ENCODE assay signal across 8 cellular contexts in the genomic region with DNA sequence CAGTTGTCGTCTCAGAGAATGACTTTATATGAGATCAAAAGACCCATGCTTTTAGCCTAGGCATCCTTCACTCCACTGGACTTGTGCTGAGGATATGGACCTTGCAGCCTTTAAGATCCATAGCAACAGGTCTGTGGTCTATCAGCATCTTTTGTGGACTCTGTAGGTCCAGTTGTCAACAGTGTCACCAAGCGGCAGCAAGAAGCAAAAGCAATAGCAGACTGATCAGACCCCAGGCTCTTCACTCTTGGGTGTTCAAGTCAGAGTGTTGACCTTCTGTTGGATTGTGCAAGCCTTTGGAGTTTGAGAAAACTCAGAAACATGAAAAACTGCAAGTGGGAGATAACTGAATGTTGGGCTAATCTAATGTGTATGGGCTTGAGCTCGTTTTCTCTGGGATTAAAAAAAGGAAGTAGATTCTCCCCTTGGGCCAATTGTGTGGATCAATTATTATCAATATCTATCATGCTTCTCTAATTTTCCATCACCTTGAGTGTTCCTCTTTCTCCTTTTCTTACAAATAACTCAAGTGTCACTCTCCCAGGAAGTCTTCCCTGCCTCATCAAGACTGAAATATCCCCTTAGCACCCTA.
DNase-seq lines count a peak whose midpoint lies in the region; ATAC-seq and TF ChIP-seq lines count a peak whose summit lies in the region.

No MANE protein-coding gene starts in this region.

- TF ChIP-seq CTCF in GM13976 (IDR thresholded peaks at IDR 0.05; ENCODE audit: borderline replicate concordance, control extremely low read depth, extremely low read depth, insufficient read depth, missing control alignments) (peak; percentile 43), WI38 (IDR thresholded peaks at IDR 0.05; ENCODE audit: low read depth, low read length) (0 out of 2 replicates have a peak, but pooled peaks have one; percentile 20), lung (IDR thresholded peaks at IDR 0.05; ENCODE audit: control extremely low read depth, extremely low read depth) (no peak)

- peak; percentile 24 for DNase-seq in GM13976 (ENCODE audit: low spot score)
- DNase-seq in lung (ENCODE audit: low spot score): no peak
- DNase-seq in hepatic stellate cell (ENCODE audit: low spot score): no peak
- no peak for DNase-seq in NCI-H2171 treated with DMSO at 0.1 percent for 48 hours (lab: John Stamatoyannopoulos, UW)
- no peak for DNase-seq in stimulated activated CD4-positive, alpha-beta T cell treated with anti-CD3 and anti-CD28 coated beads, Interleukin-15, amount 100 ng/mL, for 24 hours
- no peak for DNase-seq in CD8-positive, alpha-beta memory T cell

- H3K27me3 ChIP-seq in lung (ENCODE audit: control insufficient read depth, insufficient read depth): no peaks in the 10 kb centered on the region
- no peaks in the 10 kb centered on the region for H3K27me3 ChIP-seq in CD8-positive, alpha-beta memory T cell (ENCODE audit: insufficient read depth, low read length, poor library complexity, severe bottlenecking)

- peaks cover 9 to 38% (median 19%) of the 10 kb centered on the region in 5 donors for H3K9me3 Mint-ChIP-seq in CD8-positive, alpha-beta memory T cell

- H3K27me3 Mint-ChIP-seq in CD8-positive, alpha-beta memory T cell: peaks cover 0 to 1% of the 10 kb centered on the region in 2 donors

- H3K4me3 ChIP-seq in WI38 (ENCODE audit: low read depth, low read length) (no peak overlapping the region), lung (no peak overlapping the region)
- H3K4me3 ChIP-seq in CD8-positive, alpha-beta memory T cell (ENCODE audit: low read length): no peak overlapping the region

- ATAC-seq in HG02798 (IDR thresholded peaks at IDR 0.05; ENCODE audit: poor library complexity, unreplicated experiment) (peak; percentile 81), lung (ENCODE audit: insufficient read depth, low FRiP score) (peak; percentile 37)

- no peaks in the 10 kb centered on the region for H3K4me1 ChIP-seq in lung (ENCODE audit: control insufficient read depth in 2 of 2, insufficient read depth in 2 of 2, low read length in 2 of 2)
- no peaks in the 10 kb centered on the region for H3K4me1 ChIP-seq in CD8-positive, alpha-beta memory T cell (ENCODE audit: insufficient read depth, low read length)

- 70 to 72% methylated on average over 3 of the region's 3 CpGs for WGBS in lung, 2 donors

- no peaks in the 10 kb centered on the region for H3K36me3 ChIP-seq in lung (ENCODE audit: control insufficient read depth in 2 of 2, insufficient read depth in 2 of 2, low read length in 2 of 2)
- H3K36me3 ChIP-seq in CD8-positive, alpha-beta memory T cell (ENCODE audit: insufficient read depth, low read length): no peaks in the 10 kb centered on the region

- H3K9me3 ChIP-seq in lung (ENCODE audit: control insufficient read depth in 2 of 2, insufficient read depth in 1 of 2, low read length in 1 of 2): no peaks in the 10 kb centered on the region
- no peaks in the 10 kb centered on the region for H3K9me3 ChIP-seq in CD8-positive, alpha-beta memory T cell (ENCODE audit: low read length)

- H3K4me1 Mint-ChIP-seq in CD8-positive, alpha-beta memory T cell: no peaks in the 10 kb centered on the region

- no peak overlapping the region for H3K4me3 Mint-ChIP-seq in CD8-positive, alpha-beta memory T cell

- in situ Hi-C loops in GM13976 (cut with MboI; ENCODE audit: low sequenced_read_pairs, unreplicated experiment): no loop called here

- H3K36me3 Mint-ChIP-seq in CD8-positive, alpha-beta memory T cell: peaks cover 0 to 13% (median 0%) of the 10 kb centered on the region in 3 donors

- H3K27ac ChIP-seq in lung (ENCODE audit: low read depth in 1 of 2, low read length in 1 of 2): no peak overlapping the region
- no peak overlapping the region for H3K27ac ChIP-seq in CD8-positive, alpha-beta memory T cell (ENCODE audit: low read depth, low read length)

- POLR2A ChIA-PET in CD8-positive, alpha-beta memory T cell (lab: Charles Lee): no interaction called here

- CTCF ChIA-PET in CD8-positive, alpha-beta memory T cell (lab: Charles Lee): no interaction called here

- no peak overlapping the region for H3K27ac Mint-ChIP-seq in CD8-positive, alpha-beta memory T cell
